8 cellular contexts compared by ENCODE assay signal in genomic region chr1:68111804-68112436, GRCh38.
DNase-seq lines count a peak whose midpoint lies in the region; ATAC-seq and TF ChIP-seq lines count a peak whose summit lies in the region.

No MANE protein-coding gene starts in this region.

- intact Hi-C loops in heart right ventricle (cut with DNase I): loop anchor here (2.0 to 10.0 kb wide), 15 partner anchors 233 to 1623 kb away; partner anchors contain the start of gene RPE65 (in 4 of the 10)

- H3K36me3 ChIP-seq in adipocyte (ENCODE audit: control insufficient read depth, insufficient read depth, low read length, severe bottlenecking): no peaks in the 10 kb centered on the region
- H3K36me3 ChIP-seq in heart right ventricle: no peaks in the 10 kb centered on the region

- H3K27me3 ChIP-seq in adipocyte (replicated peaks; ENCODE audit: control insufficient read depth, insufficient read depth, low read length) (no peaks in the 10 kb centered on the region), heart right ventricle (no peaks in the 10 kb centered on the region)

- peak; percentile 31 for TF ChIP-seq CTCF in GM10266 (IDR thresholded peaks at IDR 0.05; ENCODE audit: control insufficient read depth, insufficient read depth, low read depth, missing control alignments)
- peak; percentile 9 to 72 (median 53) for TF ChIP-seq CTCF in heart right ventricle (IDR thresholded peaks at IDR 0.05)

- H3K27ac ChIP-seq in heart right ventricle: peak overlapping the region in 1 of 10 donors; percentile 10

- peak; percentile 83 to 92 (median 90) for ATAC-seq in heart right ventricle
- ATAC-seq in activated CD4-positive, CD25-positive, alpha-beta regulatory T cell treated with anti-CD3 and anti-CD28 coated beads, Interleukin-2, amount 50 U/mL, for 24 hours: no peak

- 25 to 26% methylated on average over 5 of the region's 5 CpGs for WGBS in heart right ventricle, 2 donors

- H3K9ac ChIP-seq in adipocyte (ENCODE audit: low read length): no peak overlapping the region

- H3K4me3 ChIP-seq in adipocyte (ENCODE audit: low read length): no peak overlapping the region
- no peak overlapping the region for H3K4me3 ChIP-seq in heart right ventricle

- H3K4me1 ChIP-seq in adipocyte (ENCODE audit: control insufficient read depth, insufficient read depth, low read length) (peaks cover 18% of the 10 kb centered on the region), heart right ventricle (peaks cover 0 to 32% (median 18%) of the 10 kb centered on the region in 9 donors)

- DNase-seq in GM10266 (ENCODE audit: extremely low spot score) (no peak), NCI-H146 treated with DMSO at 0.1 percent for 48 hours (lab: John Stamatoyannopoulos, UW; ENCODE audit: unreplicated experiment) (peak; percentile 81), adipocyte (ENCODE audit: low read depth) (peak; percentile 92), heart right ventricle (peak; percentile 66 to 72), pulmonary artery endothelial cell (ENCODE audit: low read depth, low spot score) (peak; percentile 71), NOMO-1 treated with DMSO at 0.1 percent for 48 hours (lab: John Stamatoyannopoulos, UW; ENCODE audit: unreplicated experiment) (no peak)
- no peak for DNase-seq in effector CD4-positive, alpha-beta T cell

- no peaks in the 10 kb centered on the region for H3K9me3 ChIP-seq in adipocyte (ENCODE audit: control insufficient read depth, low read length)
- H3K9me3 ChIP-seq in heart right ventricle: no peaks in the 10 kb centered on the region

Comparison
In these comparisons a context has a peak if more than half of its experiments do, and no peak if none do; other contexts are left out.
1. DNase-seq: peak in NCI-H146 treated with DMSO at 0.1 percent for 48 hours (single experiment), adipocyte (single experiment), heart right ventricle (2 of 2) and pulmonary artery endothelial cell (single experiment); none in GM10266 (single experiment), NOMO-1 treated with DMSO at 0.1 percent for 48 hours (single experiment) and effector CD4-positive, alpha-beta T cell (single experiment).
2. ATAC-seq: peak in heart right ventricle (8 of 8); none in activated CD4-positive, CD25-positive, alpha-beta regulatory T cell treated with anti-CD3 and anti-CD28 coated beads, Interleukin-2, amount 50 U/mL, for 24 hours (0 of 2).